In the genomic region with DNA sequence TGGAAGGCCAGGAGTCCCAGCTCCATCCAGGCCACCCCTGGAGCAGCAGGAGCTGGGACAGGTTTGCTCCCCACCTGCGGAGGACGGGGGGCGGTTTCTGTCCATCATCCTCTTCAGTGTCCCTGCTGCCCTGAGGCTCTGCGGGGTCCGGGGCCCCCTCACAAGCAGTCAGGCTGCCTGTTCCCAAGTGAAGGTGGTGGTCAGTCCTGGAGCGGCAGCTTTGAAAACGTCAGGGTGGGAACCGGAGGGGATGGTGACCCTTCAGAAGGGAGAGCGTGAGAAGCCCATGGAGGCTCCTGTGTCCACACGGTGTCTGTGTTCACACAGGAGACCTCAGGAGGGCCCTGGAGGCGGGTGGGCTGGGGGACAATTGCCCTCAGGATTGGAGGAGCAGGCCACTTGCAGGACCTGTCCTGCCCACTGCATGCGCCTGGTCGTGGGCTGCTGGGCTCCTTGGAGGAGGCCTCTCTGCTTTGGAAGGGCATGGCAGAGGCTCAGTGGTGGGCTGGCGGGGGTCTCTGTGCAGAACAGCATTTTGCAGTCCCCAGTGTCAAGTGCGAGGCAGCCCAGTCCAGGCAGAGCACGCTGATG, we compare ENCODE assay signal across 22 cellular contexts. TPM values are rescaled to one million over a fixed set of nuclear protein-coding genes. Genes with fewer than 3 reads are reported as not detected.
DNase-seq lines count a peak whose midpoint lies in the region; ATAC-seq, FAIRE-seq and TF ChIP-seq lines count a peak whose summit lies in the region.
"Had no signal": no experiment of that assay in that cellular context is flagged by ENCODE, and none has a peak within 500 bp of the region (broad histone marks: within the 10 kb centered on the region; RNA-seq: fewer than 3 reads in every experiment).

No MANE protein-coding gene starts in this region.

- TF ChIP-seq CTCF in lower lobe of right lung (IDR thresholded peaks at IDR 0.05): no peak
- no peak for TF ChIP-seq CTCF in spleen (IDR thresholded peaks at IDR 0.05 in 8 of 11, conservative IDR thresholded peaks at IDR 0.05 in 3 of 11)

- 90 to 94% (median 90%) methylated on average over 11 to 16 of the region's 16 CpGs for WGBS in spleen, 5 donors

- H3K4me3 ChIP-seq in H7 (ENCODE audit: insufficient read depth, low read depth, low read length): no peak overlapping the region
- H3K4me3 ChIP-seq in lower lobe of right lung: no peak overlapping the region
- H3K4me3 ChIP-seq in spleen: no peak overlapping the region
- H3K4me3 ChIP-seq: GM23338, PC-9, SJSA1 had no signal

- intact Hi-C loops in lower lobe of right lung (cut with DNase I) (no loop called here), spleen (cut with DNase I; ENCODE audit: low total_unique reads) (no loop called here)

- FAIRE-seq in GM12892 (lab: Jason Lieb, UNC): no peak
- FAIRE-seq: GM12891 had no signal

- H3K36me3 ChIP-seq in H7 (replicated peaks; ENCODE audit: control insufficient read depth, insufficient read depth, low read length) (no peaks in the 10 kb centered on the region), lower lobe of right lung (no peaks in the 10 kb centered on the region), spleen (no peaks in the 10 kb centered on the region)
- H3K36me3 ChIP-seq: SJSA1 had no signal

- H3K4me1 ChIP-seq in lower lobe of right lung (peaks cover 7% of the 10 kb centered on the region), spleen (peaks cover 0 to 6% (median 2%) of the 10 kb centered on the region in 6 donors)

- H3K27ac ChIP-seq in lower lobe of right lung (no peak overlapping the region), spleen (no peak overlapping the region)
- H3K27ac ChIP-seq: PC-9, RWPE1, SJSA1 had no signal

- H3K9me3 ChIP-seq in lower lobe of right lung: no peaks in the 10 kb centered on the region
- no peaks in the 10 kb centered on the region for H3K9me3 ChIP-seq in spleen
- H3K9me3 ChIP-seq: SJSA1 had no signal

- ATAC-seq in lower lobe of right lung (no peak), GM21390 (IDR thresholded peaks at IDR 0.05; ENCODE audit: unreplicated experiment) (no peak), HG02571 (IDR thresholded peaks at IDR 0.05; ENCODE audit: unreplicated experiment) (no peak)
- ATAC-seq: HCT116 had no signal

- H3K27me3 ChIP-seq in H7 (ENCODE audit: control insufficient read depth, insufficient read depth, low read length) (no peaks in the 10 kb centered on the region), lower lobe of right lung (ENCODE audit: low read depth) (no peaks in the 10 kb centered on the region), spleen (replicated peaks in 1 of 7) (no peaks in the 10 kb centered on the region)
- H3K27me3 ChIP-seq: SJSA1 had no signal

- TF ChIP-seq POLR2A in GM12892 (IDR thresholded peaks at IDR 0.05; ENCODE audit: low read depth, low read length) (no peak), spleen (IDR thresholded peaks at IDR 0.05) (no peak)

- DNase-seq in GM12892 (ENCODE audit: insufficient read length) (peak; percentile 5), H7 (peak; percentile 33), lower lobe of right lung (peak; percentile 32), spleen (peak; percentile 42), NCI-H2107 (lab: John Stamatoyannopoulos, UW) (no peak)
- DNase-seq: ACHN; C1 segment of cervical spinal cord; CD8-positive, alpha-beta memory T cell; MM.1S; NCI-H1092; NCI-H1436 treated with DMSO at 0.1 percent for 48 hours; NCI-H2029; NCI-H2171; NCI-H526; PC-9 had no signal

RNA-seq across cellular contexts. Expression of a gene that starts 49.3 kb away (rescaled TPM):
- 3.6 TPM for polyA plus RNA-seq in GM12892 (2012; ENCODE audit: missing spikeins)
- 21.0 and 29.2 TPM in 2 replicates for total RNA-seq in H7 (2014; rRNA removed; shearing (Covaris generic))
- 34.1 TPM for total RNA-seq in lower lobe of right lung
- 10 to 100 TPM; 24.7 to 41.3 (median 33.7) TPM for total RNA-seq in spleen
- polyA plus RNA-seq in spleen: 10 to 100 TPM; 11.1 to 16.5 (median 11.7) TPM
